1 cellular context compared by ENCODE assay signal in genomic region chr14:65412189-65412846, GRCh38.
A peak's percentile ranks its signal among the peaks of the same experiment; 100 is the strongest.
TF ChIP-seq lines count a peak whose summit lies in the region.

Gene FUT8, plus strand, starts transcription at chr14:65412730. Its CDS starts 148,834 bp downstream, at chr14:65561564.

TF ChIP-seq in HepG2, 621 proteins besides CTCF, POLR2A, EP300 and RAD21 (continued from another document and continues in another):
- peak; percentile 49 for TF ChIP-seq GMEB1 (CRISPR knock-in tag; IDR thresholded peaks at IDR 0.05; ENCODE audit: borderline replicate concordance)
- peak; percentile 85 for TF ChIP-seq ZNF616 (CRISPR knock-in tag; IDR thresholded peaks at IDR 0.05; ENCODE audit: low read depth)
- no peak for TF ChIP-seq CBX2 (IDR thresholded peaks at IDR 0.05; ENCODE audit: low read depth, low read length)
- peak; percentile 64; the same call in 1 of the 2 replicates for TF ChIP-seq CBX2 (CRISPR knock-in tag; IDR thresholded peaks at IDR 0.05; ENCODE audit: low read depth)
- TF ChIP-seq ATRX (CRISPR knock-in tag; IDR thresholded peaks at IDR 0.05; ENCODE audit: borderline replicate concordance): no peak
- TF ChIP-seq FOXM1 (CRISPR knock-in tag; IDR thresholded peaks at IDR 0.05): no peak
- peak; percentile 87 for TF ChIP-seq ZNF264 (CRISPR knock-in tag; IDR thresholded peaks at IDR 0.05)
- TF ChIP-seq MED1 (CRISPR knock-in tag; IDR thresholded peaks at IDR 0.05): peak; percentile 17; the same call in 1 of the 2 replicates
- no peak for TF ChIP-seq NFKB2 (CRISPR knock-in tag; IDR thresholded peaks at IDR 0.05; ENCODE audit: borderline replicate concordance)
- no peak for TF ChIP-seq SNAPC4 (CRISPR knock-in tag; IDR thresholded peaks at IDR 0.05)
- no peak for TF ChIP-seq ZFP36 (IDR thresholded peaks at IDR 0.05; ENCODE audit: borderline replicate concordance, low read depth, low read length, partially characterized antibody)
- no peak for TF ChIP-seq NCOR1 (IDR thresholded peaks at IDR 0.05; ENCODE audit: borderline replicate concordance, low read length)
- TF ChIP-seq MATR3 (CRISPR knock-in tag; IDR thresholded peaks at IDR 0.05): no peak
- no peak; the same call in 1 of the 2 replicates for TF ChIP-seq CREB3 (CRISPR knock-in tag; IDR thresholded peaks at IDR 0.05)
- TF ChIP-seq ZNF446 (CRISPR knock-in tag; IDR thresholded peaks at IDR 0.05): 0 out of 2 replicates have a peak, but pooled peaks have one; percentile 17
- no peak for TF ChIP-seq TP53 (CRISPR knock-in tag; conservative IDR thresholded peaks at IDR 0.05)
- 0 out of 2 replicates have a peak, but pooled peaks have one; percentile 35 for TF ChIP-seq WIZ (CRISPR knock-in tag; IDR thresholded peaks at IDR 0.05)
- no peak for TF ChIP-seq ZEB1 (IDR thresholded peaks at IDR 0.05; ENCODE audit: insufficient replicate concordance, low read depth)
- TF ChIP-seq THRA (CRISPR knock-in tag; IDR thresholded peaks at IDR 0.05; ENCODE audit: borderline replicate concordance): peak; percentile 21; the same call in 1 of the 2 replicates
- TF ChIP-seq ZMYM3 (CRISPR knock-in tag; IDR thresholded peaks at IDR 0.05): peak; percentile 10; the same call in 1 of the 2 replicates
- TF ChIP-seq EZH2 (conservative IDR thresholded peaks at IDR 0.05; ENCODE audit: low read depth, low read length): no peak
- no peak; the same call in 1 of the 2 replicates for TF ChIP-seq ZNF431 (CRISPR knock-in tag; IDR thresholded peaks at IDR 0.05; ENCODE audit: borderline replicate concordance, low read depth)
- no peak for TF ChIP-seq GLI4 (CRISPR knock-in tag; IDR thresholded peaks at IDR 0.05; ENCODE audit: borderline replicate concordance)
- peak; percentile 92 for TF ChIP-seq MTF2 (CRISPR knock-in tag; IDR thresholded peaks at IDR 0.05; ENCODE audit: borderline replicate concordance)
- TF ChIP-seq TCF12 (IDR thresholded peaks at IDR 0.05): no peak
- no peak for TF ChIP-seq TCF12 (CRISPR knock-in tag; IDR thresholded peaks at IDR 0.05)
- TF ChIP-seq HNF1B (CRISPR knock-in tag; IDR thresholded peaks at IDR 0.05): no peak
- TF ChIP-seq POGZ (CRISPR knock-in tag; IDR thresholded peaks at IDR 0.05): peak; percentile 38
- TF ChIP-seq ZNF253 (CRISPR knock-in tag; IDR thresholded peaks at IDR 0.05; ENCODE audit: borderline replicate concordance): no peak
- no peak for TF ChIP-seq ZNF549 (CRISPR knock-in tag; IDR thresholded peaks at IDR 0.05)
- TF ChIP-seq ZNF574 (CRISPR knock-in tag; IDR thresholded peaks at IDR 0.05): peak; percentile 47; the same call in 1 of the 2 replicates
- TF ChIP-seq HOMEZ (CRISPR knock-in tag; IDR thresholded peaks at IDR 0.05; ENCODE audit: low read depth): no peak
- TF ChIP-seq ZNF124 (CRISPR knock-in tag; IDR thresholded peaks at IDR 0.05): no peak
- TF ChIP-seq ZNF691 (CRISPR knock-in tag; IDR thresholded peaks at IDR 0.05; ENCODE audit: borderline replicate concordance, low read depth): no peak; the same call in none of the 2 replicates
- TF ChIP-seq NFE2L1 (CRISPR knock-in tag; IDR thresholded peaks at IDR 0.05; ENCODE audit: borderline replicate concordance): no peak
- TF ChIP-seq ZNF678 (CRISPR knock-in tag; IDR thresholded peaks at IDR 0.05): no peak
- TF ChIP-seq PBX3 (CRISPR knock-in tag; IDR thresholded peaks at IDR 0.05; ENCODE audit: borderline replicate concordance): no peak
- no peak for TF ChIP-seq DNMT3B (CRISPR knock-in tag; conservative IDR thresholded peaks at IDR 0.05)
- no peak for TF ChIP-seq TIGD3 (CRISPR knock-in tag; IDR thresholded peaks at IDR 0.05; ENCODE audit: borderline replicate concordance)
- peak; percentile 54; the same call in 1 of the 2 replicates for TF ChIP-seq E2F2 (CRISPR knock-in tag; IDR thresholded peaks at IDR 0.05; ENCODE audit: borderline replicate concordance)
- no peak for TF ChIP-seq POLR2AphosphoS2 (IDR thresholded peaks at IDR 0.05; ENCODE audit: low read depth, low read length)
- TF ChIP-seq ISL2 (CRISPR knock-in tag; IDR thresholded peaks at IDR 0.05): peak; percentile 45
